ENCODE assay signal across 1 cellular context in genomic region chr18:68176901-68177300, GRCh38.
TF ChIP-seq lines count a peak whose summit lies in the region.

No MANE protein-coding gene starts in this region.

TF ChIP-seq in SK-N-SH, 30 proteins besides CTCF, POLR2A, EP300 and RAD21 (continued from another document):
- no peak for TF ChIP-seq IRF3 (IDR thresholded peaks at IDR 0.05; ENCODE audit: low read depth, low read length)
- no peak for TF ChIP-seq SMC3 (IDR thresholded peaks at IDR 0.05; ENCODE audit: low read depth, low read length)
- TF ChIP-seq CHD2 (IDR thresholded peaks at IDR 0.05; ENCODE audit: low read length, partially characterized antibody) = no peak
- no peak for TF ChIP-seq ELF1 (IDR thresholded peaks at IDR 0.05)
- TF ChIP-seq REST (IDR thresholded peaks at IDR 0.05; ENCODE audit: low read depth, low read length) = no peak
- TF ChIP-seq TEAD4 (IDR thresholded peaks at IDR 0.05; ENCODE audit: borderline replicate concordance, insufficient read depth) = peak; percentile 60; the same call in 1 of the 2 replicates
- no peak for TF ChIP-seq ZBTB33 (IDR thresholded peaks at IDR 0.05; ENCODE audit: borderline replicate concordance, low read depth)
- peak; percentile 74 for TF ChIP-seq NFIC (IDR thresholded peaks at IDR 0.05; ENCODE audit: borderline replicate concordance)
- no peak for TF ChIP-seq SIN3A (IDR thresholded peaks at IDR 0.05; ENCODE audit: borderline replicate concordance, low read depth, low read length)
- 0 out of 2 replicates have a peak, but pooled peaks have one; percentile 32 for TF ChIP-seq POLR2AphosphoS5 (IDR thresholded peaks at IDR 0.05; ENCODE audit: low read depth, low read length)
- no peak for TF ChIP-seq RFX5 (IDR thresholded peaks at IDR 0.05; ENCODE audit: low read length)
- TF ChIP-seq PBX3 (IDR thresholded peaks at IDR 0.05) = peak; percentile 91
- TF ChIP-seq FOXJ3 (CRISPR knock-in tag; IDR thresholded peaks at IDR 0.05) = no peak
- no peak for TF ChIP-seq FOSL2 (IDR thresholded peaks at IDR 0.05; ENCODE audit: borderline replicate concordance, low read depth)
- TF ChIP-seq RCOR1 (IDR thresholded peaks at IDR 0.05; ENCODE audit: low read length) = no peak
- no peak for TF ChIP-seq GATA2 (CRISPR knock-in tag; IDR thresholded peaks at IDR 0.05)
- peak; percentile 26; the same call in 1 of the 2 replicates for TF ChIP-seq RXRA (IDR thresholded peaks at IDR 0.05; ENCODE audit: borderline replicate concordance, low read depth)
- no peak for TF ChIP-seq GABPA (IDR thresholded peaks at IDR 0.05; ENCODE audit: low read depth)
